ENCODE assay signal across 14 cellular contexts in genomic region chr6:129659590-129660345, GRCh38. TPM values are rescaled to one million over a fixed set of nuclear protein-coding genes. Genes with fewer than 3 reads are reported as not detected.
DNase-seq lines count a peak whose midpoint lies in the region; ATAC-seq, FAIRE-seq and TF ChIP-seq lines count a peak whose summit lies in the region.
"Had no signal": no experiment of that assay in that cellular context is flagged by ENCODE, and none has a peak within 500 bp of the region (broad histone marks: within the 10 kb centered on the region; RNA-seq: fewer than 3 reads in every experiment).

No MANE protein-coding gene starts in this region.

- no peaks in the 10 kb centered on the region for H4K20me1 ChIP-seq in osteoblast (ENCODE audit: insufficient read depth, low read length)

- H3K4me3 ChIP-seq in A549: no peak overlapping the region
- peak overlapping the region; percentile 1 to 58 (median 49) for H3K4me3 ChIP-seq in heart left ventricle
- no peak overlapping the region for H3K4me3 ChIP-seq in osteoblast (ENCODE audit: insufficient read depth, low read length)
- H3K4me3 ChIP-seq: transverse colon had no signal

- CTCF ChIA-PET in A549 (lab: Yijun Ruan, JAX): interaction anchor here (1.2 kb wide), 1 partner anchor 71 kb away, joined by 3 read pairs; no protein-coding TSS in a partner anchor

- POLR2A ChIA-PET in A549 (lab: Yijun Ruan, JAX): no interaction called here

- no peak for TF ChIP-seq RAD21 in A549 (conservative IDR thresholded peaks at IDR 0.05 in 1 of 2, IDR thresholded peaks at IDR 0.05 in 1 of 2)

- 94% methylated on average over 14 of the region's 14 CpGs for WGBS in A549 (ENCODE audit: missing lambda C conversion rate)
- 61 to 72% (median 65%) methylated on average over 14 of the region's 14 CpGs for WGBS in heart left ventricle, 4 donors

- H2AFZ ChIP-seq in osteoblast (ENCODE audit: low read length): no peak overlapping the region

- no peaks in the 10 kb centered on the region for H3K9me3 ChIP-seq in A549
- no peaks in the 10 kb centered on the region for H3K9me3 ChIP-seq in heart left ventricle
- no peaks in the 10 kb centered on the region for H3K9me3 ChIP-seq in osteoblast (ENCODE audit: low read depth, low read length)
- H3K9me3 ChIP-seq: transverse colon had no signal

- no peaks in the 10 kb centered on the region for H3K36me3 ChIP-seq in heart left ventricle
- no peaks in the 10 kb centered on the region for H3K36me3 ChIP-seq in osteoblast (ENCODE audit: insufficient read depth, low read length)
- H3K36me3 ChIP-seq: transverse colon had no signal

- ATAC-seq in A549 (no peak; a peak in 1 of 6 replicates), SK-N-SH treated with all-trans-retinoic acid at 6 μM for 48 hours (peak; percentile 64), heart left ventricle (peak; percentile 39 to 89 (median 79)), HG03378 (IDR thresholded peaks at IDR 0.05; ENCODE audit: unreplicated experiment) (no peak), GM18868 (IDR thresholded peaks at IDR 0.05; ENCODE audit: unreplicated experiment) (no peak)

- no peak for TF ChIP-seq EP300 in A549 (IDR thresholded peaks at IDR 0.05)

- H3K4me1 ChIP-seq in A549 (peaks cover 51% of the 10 kb centered on the region), heart left ventricle (peaks cover 0 to 41% (median 6%) of the 10 kb centered on the region in 12 donors), osteoblast (ENCODE audit: insufficient read depth, low read length) (peaks cover 7% of the 10 kb centered on the region)

- TF ChIP-seq CTCF in A549 (IDR thresholded peaks at IDR 0.05): no peak
- TF ChIP-seq CTCF in heart left ventricle (IDR thresholded peaks at IDR 0.05): no peak
- no peak for TF ChIP-seq CTCF in osteoblast (IDR thresholded peaks at IDR 0.05; ENCODE audit: extremely low read depth, low read depth, low read length)

- H3K4me2 ChIP-seq in A549 (peak overlapping the region; percentile 33; the same call in 1 of the 3 replicates), osteoblast (ENCODE audit: insufficient read depth, low read length) (peak overlapping the region; percentile 8)

- TF ChIP-seq POLR2A in A549 (IDR thresholded peaks at IDR 0.05; ENCODE audit: low read length): no peak
- no peak for TF ChIP-seq POLR2A in heart left ventricle (IDR thresholded peaks at IDR 0.05)

- no peak for DNase-seq in A549 (ENCODE audit: low read depth in 1 of 2, low spot score in 1 of 2)
- DNase-seq in heart left ventricle: peak in 2 of 5 donors; percentile 34 to 40
- DNase-seq in osteoblast (ENCODE audit: insufficient read length, low spot score, missing footprints): no peak
- no peak for DNase-seq in activated CD8-positive, alpha-beta memory T cell treated with anti-CD3 and anti-CD28 coated beads, Interleukin-2, amount 50 U/mL, for 4 hours
- no peak for DNase-seq in activated naive CD4-positive, alpha-beta T cell (lab: John Stamatoyannopoulos, UW)
- DNase-seq: DMS79, HCEC 1CT, naive B cell, NCI-H1417, NCI-H69, transverse colon had no signal

- intact Hi-C loops in heart left ventricle (cut with DNase I): loop anchor here in 1 of 10 donors (5.0 kb wide), 1 partner anchor 48 kb away; no protein-coding TSS in a partner anchor

- H3K27ac ChIP-seq in A549 (peak overlapping the region; percentile 10 to 53; a peak in 3 of 6 replicates), heart left ventricle (peak overlapping the region; percentile 31 to 83 (median 72)), osteoblast (ENCODE audit: low read depth, low read length) (no peak overlapping the region)

- no peaks in the 10 kb centered on the region for H3K27me3 ChIP-seq in heart left ventricle
- H3K27me3 ChIP-seq in osteoblast (ENCODE audit: insufficient read depth, low read length): no peaks in the 10 kb centered on the region
- H3K27me3 ChIP-seq: transverse colon had no signal

- FAIRE-seq in A549 (lab: Jason Lieb, UNC): no peak

- H3K79me2 ChIP-seq in osteoblast (ENCODE audit: insufficient read depth, low read length): peaks cover 92% of the 10 kb centered on the region

TF ChIP-seq in A549, 52 proteins besides CTCF, POLR2A, EP300 and RAD21:
- TF ChIP-seq USF2 (IDR thresholded peaks at IDR 0.05) (no peak), HOXB5 (CRISPR knock-in tag; IDR thresholded peaks at IDR 0.05) (no peak), CEBPB (IDR thresholded peaks at IDR 0.05) (no peak), NR3C1 (IDR thresholded peaks at IDR 0.05) (no peak), TFCP2L1 (CRISPR knock-in tag; IDR thresholded peaks at IDR 0.05) (no peak), ZC3H11A (IDR thresholded peaks at IDR 0.05) (no peak), RARB (CRISPR knock-in tag; IDR thresholded peaks at IDR 0.05) (no peak), JUN (IDR thresholded peaks at IDR 0.05) (no peak), CBX8 (IDR thresholded peaks at IDR 0.05) (no peak), HEYL (CRISPR knock-in tag; IDR thresholded peaks at IDR 0.05) (no peak), CHD2 (IDR thresholded peaks at IDR 0.05; ENCODE audit: low read length, partially characterized antibody) (no peak), ZFP36 (IDR thresholded peaks at IDR 0.05; ENCODE audit: borderline replicate concordance, partially characterized antibody) (no peak), BCL3 (IDR thresholded peaks at IDR 0.05) (no peak), HOXA7 (CRISPR knock-in tag; IDR thresholded peaks at IDR 0.05) (no peak), PHF8 (IDR thresholded peaks at IDR 0.05; ENCODE audit: borderline replicate concordance, low read depth) (no peak), TP53 (CRISPR knock-in tag; IDR thresholded peaks at IDR 0.05) (no peak), NPAS2 (CRISPR knock-in tag; IDR thresholded peaks at IDR 0.05; ENCODE audit: borderline replicate concordance) (no peak)

TF ChIP-seq in SK-N-SH treated with all-trans-retinoic acid at 6 μM for 48 hours, 23 proteins besides CTCF, POLR2A, EP300 and RAD21:
- TF ChIP-seq PPARA (CRISPR knock-in tag; IDR thresholded peaks at IDR 0.05; ENCODE audit: borderline replicate concordance) (no peak), ZFP30 (CRISPR knock-in tag; IDR thresholded peaks at IDR 0.05) (no peak)

RNA-seq across cellular contexts. Expression of gene ARHGAP18, which starts 50.2 kb away (rescaled TPM):
- polyA plus RNA-seq in A549 (2011; rRNA removed) (13.3 and 16.7 TPM in 2 replicates), A549 (2017; fragmentation: RNase III; extraction: RNeasy Plus Mini Kit Qiagen cat#74134 plus additional on column Dnase treatment) (8.1 to 13.4 TPM (median 11.2 TPM) in 3 replicates), heart left ventricle (1 to 10 TPM; 1.6 to 2.8 TPM)
- polyA plus RNA-seq in A549 (2012; cell fraction: cytosol; rRNA removed): 1.4 TPM in 2 replicates
- polyA plus RNA-seq in A549 (2012; cell fraction: nucleus; rRNA removed): 0.55 and 0.75 TPM in 2 replicates
- polyA minus RNA-seq in A549 (2011; rRNA and poly(A)+ RNA removed): 13.5 and 13.7 TPM in 2 replicates
- total RNA-seq in heart left ventricle (10 to 100 TPM in 2 of 9 donors, 1 to 10 TPM in 7; 2.8 to 26.4 (median 4.1) TPM), osteoblast (16.8 and 21.0 TPM in 2 replicates)

Comparison
In these comparisons a context has a peak if more than half of its experiments do, and no peak if none do; other contexts are left out.
1. ATAC-seq: peak in SK-N-SH treated with all-trans-retinoic acid at 6 μM for 48 hours (single experiment) and heart left ventricle (4 of 4); none in A549 (0 of 2), HG03378 (single experiment) and GM18868 (single experiment).
2. H3K4me3 ChIP-seq: peak in heart left ventricle (12 of 12); none in A549 (single experiment) and osteoblast (single experiment).